ENCODE assay signal across 1 cellular context in the genomic region with DNA sequence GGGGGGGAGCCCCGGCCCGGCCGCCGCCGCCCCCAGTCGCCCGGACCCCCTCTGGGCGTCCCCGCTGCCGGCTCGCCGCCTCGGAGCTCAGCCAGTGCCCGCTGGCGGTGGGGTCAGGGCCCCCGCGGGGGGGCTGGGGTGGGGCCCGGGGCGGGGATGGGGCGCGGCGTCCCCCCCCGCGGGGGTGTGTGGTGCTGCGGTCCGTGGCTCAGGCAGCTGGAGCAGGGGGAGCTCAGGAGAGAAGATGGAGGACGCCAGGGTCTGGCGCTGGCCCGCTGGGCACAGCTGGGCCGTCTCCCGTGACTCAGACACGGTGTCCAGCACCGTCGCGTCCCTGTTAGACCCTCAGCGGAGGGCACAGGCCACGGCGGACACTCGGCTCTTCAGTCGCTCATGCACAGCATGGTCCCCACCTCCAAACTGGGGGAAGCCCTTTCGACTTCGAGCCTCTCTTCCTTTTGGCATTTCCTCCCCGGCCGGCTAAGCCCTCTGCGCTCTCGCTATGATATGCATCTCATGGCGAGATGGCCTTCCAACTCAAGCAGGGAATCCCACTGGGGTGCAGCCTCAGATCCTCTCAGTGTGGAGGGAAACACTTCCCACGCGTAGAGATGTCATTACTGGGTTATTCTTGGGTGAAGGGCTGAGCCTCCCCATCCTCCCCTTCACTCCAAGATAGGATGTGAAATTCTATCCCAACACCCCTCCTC.
TF ChIP-seq lines count a peak whose summit lies in the region.

No MANE protein-coding gene starts in this region.

TF ChIP-seq in SK-N-SH treated with all-trans-retinoic acid at 6 μM for 48 hours, 23 proteins besides CTCF, POLR2A, EP300 and RAD21 (continued from another document):
- TF ChIP-seq, protein P1, sequence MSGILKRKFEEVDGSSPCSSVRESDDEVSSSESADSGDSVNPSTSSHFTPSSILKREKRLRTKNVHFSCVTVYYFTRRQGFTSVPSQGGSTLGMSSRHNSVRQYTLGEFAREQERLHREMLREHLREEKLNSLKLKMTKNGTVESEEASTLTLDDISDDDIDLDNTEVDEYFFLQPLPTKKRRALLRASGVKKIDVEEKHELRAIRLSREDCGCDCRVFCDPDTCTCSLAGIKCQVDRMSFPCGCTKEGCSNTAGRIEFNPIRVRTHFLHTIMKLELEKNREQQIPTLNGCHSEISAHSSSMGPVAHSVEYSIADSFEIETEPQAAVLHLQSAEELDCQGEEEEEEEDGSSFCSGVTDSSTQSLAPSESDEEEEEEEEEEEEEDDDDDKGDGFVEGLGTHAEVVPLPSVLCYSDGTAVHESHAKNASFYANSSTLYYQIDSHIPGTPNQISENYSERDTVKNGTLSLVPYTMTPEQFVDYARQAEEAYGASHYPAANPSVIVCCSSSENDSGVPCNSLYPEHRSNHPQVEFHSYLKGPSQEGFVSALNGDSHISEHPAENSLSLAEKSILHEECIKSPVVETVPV (CRISPR knock-in tag; IDR thresholded peaks at IDR 0.05): peak; percentile 91
- TF ChIP-seq BACH2 (CRISPR knock-in tag; IDR thresholded peaks at IDR 0.05; ENCODE audit: borderline replicate concordance) (no peak), CSDC2 (CRISPR knock-in tag; IDR thresholded peaks at IDR 0.05) (0 out of 2 replicates have a peak, but pooled peaks have one; percentile 10), TCF4 (CRISPR knock-in tag; IDR thresholded peaks at IDR 0.05; ENCODE audit: borderline replicate concordance) (no peak), ESRRG (CRISPR knock-in tag; IDR thresholded peaks at IDR 0.05) (peak; percentile 82), ZNF70 (CRISPR knock-in tag; IDR thresholded peaks at IDR 0.05) (peak; percentile 36; the same call in 1 of the 2 replicates), ZC3H10 (CRISPR knock-in tag; IDR thresholded peaks at IDR 0.05) (no peak; the same call in 1 of the 2 replicates), ZNF565 (CRISPR knock-in tag; conservative IDR thresholded peaks at IDR 0.05; ENCODE audit: low read depth) (no peak; the same call in 1 of the 2 replicates), ZFP30 (CRISPR knock-in tag; IDR thresholded peaks at IDR 0.05) (peak; percentile 45; the same call in 1 of the 2 replicates), RARB (CRISPR knock-in tag; IDR thresholded peaks at IDR 0.05) (no peak), ARNTL (CRISPR knock-in tag; IDR thresholded peaks at IDR 0.05; ENCODE audit: borderline replicate concordance, low read depth) (peak; percentile 62; the same call in 1 of the 2 replicates), OSR1 (CRISPR knock-in tag; IDR thresholded peaks at IDR 0.05) (no peak), GLIS3 (CRISPR knock-in tag; IDR thresholded peaks at IDR 0.05) (peak; percentile 81), ZNF8 (CRISPR knock-in tag; IDR thresholded peaks at IDR 0.05) (peak; percentile 46; the same call in 1 of the 2 replicates), TOX (CRISPR knock-in tag; IDR thresholded peaks at IDR 0.05; ENCODE audit: borderline replicate concordance) (peak; percentile 10; the same call in 1 of the 2 replicates), ZFP3 (CRISPR knock-in tag; IDR thresholded peaks at IDR 0.05) (no peak)
